ENCODE assay signal across 1 cellular context in the genomic region with DNA sequence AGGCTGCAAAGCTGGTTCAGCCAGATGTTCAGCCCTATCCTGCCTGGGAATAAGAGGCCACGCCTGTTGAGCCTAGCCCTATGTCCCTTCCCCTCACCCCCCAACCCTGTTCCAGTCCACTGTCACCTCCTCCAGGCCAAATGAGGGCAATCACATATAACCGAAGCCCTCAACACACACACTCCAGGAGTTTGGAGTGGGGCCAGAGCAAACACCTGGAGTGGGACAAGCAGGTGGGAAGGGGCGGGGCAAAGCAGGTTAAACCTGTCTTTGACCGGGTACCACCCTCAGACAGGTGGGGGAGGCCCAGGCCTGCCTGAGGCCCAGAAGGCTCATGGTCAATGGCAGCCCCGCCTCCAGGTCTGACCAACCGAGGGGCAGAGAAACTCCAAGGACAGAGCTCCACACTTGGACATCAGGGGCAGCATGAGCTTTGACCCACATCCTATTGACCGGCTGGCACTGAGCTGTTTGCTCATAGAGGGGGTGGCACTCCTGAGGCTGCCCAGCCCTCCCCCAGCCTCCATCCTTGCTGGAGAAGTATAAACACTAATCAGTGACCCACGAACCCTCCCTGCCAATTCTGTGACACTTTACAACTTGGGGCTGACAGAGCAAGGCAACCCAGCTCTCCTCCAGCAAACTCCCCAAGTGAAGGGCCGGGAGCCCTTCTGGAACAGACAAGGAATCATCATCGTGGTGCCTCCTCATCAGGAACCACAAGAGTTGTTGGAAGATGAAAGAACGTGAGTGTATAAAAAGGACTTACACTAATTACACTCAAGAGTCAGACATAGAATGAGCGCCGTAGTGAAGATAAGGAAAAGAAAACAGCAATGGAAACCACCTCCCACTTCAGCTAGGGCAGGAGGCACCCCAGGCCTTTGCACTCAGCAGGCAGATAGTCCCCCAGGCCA.
TF ChIP-seq lines count a peak whose summit lies in the region.

No MANE protein-coding gene starts in this region.

TF ChIP-seq in K562, 482 proteins besides CTCF, POLR2A, EP300 and RAD21:
- TF ChIP-seq POLR2AphosphoS2 (IDR thresholded peaks at IDR 0.05; ENCODE audit: low read length) (peak; percentile 30; the same call in 1 of the 2 replicates), NFIC (IDR thresholded peaks at IDR 0.05) (0 out of 2 replicates have a peak, but pooled peaks have one; percentile 13), CREBBP (IDR thresholded peaks at IDR 0.05; ENCODE audit: low read depth, low read length) (no peak)
